Comparison of ENCODE assay signal across 32 cellular contexts in the genomic region with DNA sequence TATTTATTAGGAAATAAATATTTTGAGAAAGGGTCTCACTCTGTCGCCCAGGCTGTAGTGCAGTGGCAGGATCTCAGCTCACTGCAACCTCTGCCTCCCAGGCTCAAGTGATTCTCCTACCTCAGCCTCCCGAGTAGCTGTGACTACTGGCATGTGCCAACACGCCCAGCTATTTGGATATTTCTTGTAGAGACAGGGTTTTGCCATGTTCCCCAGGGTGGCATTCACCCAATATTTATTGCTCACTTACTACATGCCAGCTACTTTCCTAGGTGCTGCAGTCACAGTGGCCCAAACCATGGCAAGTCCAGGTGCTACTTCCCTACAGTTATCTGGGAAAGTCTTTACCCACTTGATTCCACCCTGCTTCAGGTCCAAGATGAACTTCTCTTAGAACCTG. TPM values are rescaled to one million over a fixed set of nuclear protein-coding genes. Genes with fewer than 3 reads are reported as not detected.
A peak's percentile ranks its signal among the peaks of the same experiment; 100 is the strongest.
DNase-seq lines count a peak whose midpoint lies in the region; ATAC-seq and TF ChIP-seq lines count a peak whose summit lies in the region.
"Had no signal": no experiment of that assay in that cellular context is flagged by ENCODE, and none has a peak within 500 bp of the region (broad histone marks: within the 10 kb centered on the region; RNA-seq: fewer than 3 reads in every experiment).

No MANE protein-coding gene starts in this region.

- peaks cover 68% of the 10 kb centered on the region for H3K4me1 Mint-ChIP-seq in activated naive CD4-positive, alpha-beta T cell treated with anti-CD3 and anti-CD28 coated beads, Interleukin-2, amount 10 ng/mL, durations not matched to agents 7 days and 5 days
- peaks cover 49% of the 10 kb centered on the region for H3K4me1 Mint-ChIP-seq in activated naive CD8-positive, alpha-beta T cell treated with anti-CD3 and anti-CD28 coated beads, Interleukin-2, amount 10 ng/mL, durations not matched to agents 7 days and 5 days
- H3K4me1 Mint-ChIP-seq in osteocyte (ENCODE audit: unreplicated experiment): no peaks in the 10 kb centered on the region

- CTCF ChIA-PET in activated naive CD4-positive, alpha-beta T cell treated with anti-CD3 and anti-CD28 coated beads, Interleukin-2, amount 10 ng/mL, durations not matched to agents 7 days and 5 days (lab: Charles Lee): interaction anchor here (0.6 to 4.2 kb wide), 6 partner anchors 31 to 196 kb away, joined by 3 to 37 read pairs (median 12); a partner anchor contains a TSS

- POLR2A ChIA-PET in activated naive CD8-positive, alpha-beta T cell treated with anti-CD3 and anti-CD28 coated beads, Interleukin-2, amount 10 ng/mL, durations not matched to agents 7 days and 5 days (lab: Charles Lee): interaction anchor here (10.5 kb wide), 1 partner anchor 35 kb away, joined by 194 read pairs; a partner anchor contains a TSS

- H3K36me3 ChIP-seq in Karpas-422 (ENCODE audit: insufficient read depth, low read length): no peaks in the 10 kb centered on the region
- H3K36me3 ChIP-seq: colonic mucosa, neutrophil, right lobe of liver, transverse colon had no signal

- no peak for ATAC-seq in activated naive CD8-positive, alpha-beta T cell treated with anti-CD3 and anti-CD28 coated beads, Interleukin-2, amount 10 ng/mL, durations not matched to agents 7 days and 5 days (ENCODE audit: low read depth)
- ATAC-seq: left lobe of liver, right lobe of liver had no signal

- no peak overlapping the region for H3K9ac ChIP-seq in Karpas-422 (ENCODE audit: low read length)

- no peaks in the 10 kb centered on the region for H3K27me3 ChIP-seq in Karpas-422 (ENCODE audit: low read length)
- H3K27me3 ChIP-seq: colonic mucosa, neutrophil, right lobe of liver, transverse colon had no signal

- peak overlapping the region; percentile 84 for H2AFZ ChIP-seq in Karpas-422 (ENCODE audit: low read length)

- H3K4me3 Mint-ChIP-seq in activated naive CD4-positive, alpha-beta T cell treated with anti-CD3 and anti-CD28 coated beads, Interleukin-2, amount 10 ng/mL, durations not matched to agents 7 days and 5 days: no peak overlapping the region
- H3K4me3 Mint-ChIP-seq in activated naive CD8-positive, alpha-beta T cell treated with anti-CD3 and anti-CD28 coated beads, Interleukin-2, amount 10 ng/mL, durations not matched to agents 7 days and 5 days: no peak overlapping the region
- no peak overlapping the region for H3K4me3 Mint-ChIP-seq in osteocyte (ENCODE audit: unreplicated experiment)
- H3K4me3 Mint-ChIP-seq: IgD-negative memory B cell had no signal

- no peak overlapping the region for H3K27ac ChIP-seq in Karpas-422 (ENCODE audit: low read length)
- H3K27ac ChIP-seq: colonic mucosa, epithelial cell of prostate, neutrophil, right lobe of liver, transverse colon, VCaP had no signal

- H3K79me2 ChIP-seq in Karpas-422 (ENCODE audit: low read length): no peaks in the 10 kb centered on the region

- peak overlapping the region; percentile 35 for H3K27ac Mint-ChIP-seq in activated naive CD4-positive, alpha-beta T cell treated with anti-CD3 and anti-CD28 coated beads, Interleukin-2, amount 10 ng/mL, durations not matched to agents 7 days and 5 days
- peak overlapping the region; percentile 81 for H3K27ac Mint-ChIP-seq in activated naive CD8-positive, alpha-beta T cell treated with anti-CD3 and anti-CD28 coated beads, Interleukin-2, amount 10 ng/mL, durations not matched to agents 7 days and 5 days
- H3K27ac Mint-ChIP-seq in osteocyte (ENCODE audit: unreplicated experiment): no peak overlapping the region
- H3K27ac Mint-ChIP-seq: IgD-negative memory B cell had no signal

- peaks cover 20% of the 10 kb centered on the region for H3K4me1 ChIP-seq in Karpas-422 (ENCODE audit: low read length)
- H3K4me1 ChIP-seq: colonic mucosa, right lobe of liver, transverse colon had no signal

- no peaks in the 10 kb centered on the region for H3K9me3 ChIP-seq in Karpas-422 (ENCODE audit: low read length)
- H3K9me3 ChIP-seq: colonic mucosa, neutrophil, right lobe of liver, transverse colon had no signal

- no peaks in the 10 kb centered on the region for H4K20me1 ChIP-seq in Karpas-422 (ENCODE audit: insufficient read depth, low read depth, low read length)

- H3K4me2 ChIP-seq in Karpas-422 (ENCODE audit: low read depth, low read length, poor library complexity, severe bottlenecking): no peak overlapping the region

- TF ChIP-seq CTCF in osteocyte (IDR thresholded peaks at IDR 0.05): no peak

- no peak overlapping the region for H3K4me3 ChIP-seq in Karpas-422 (ENCODE audit: low read length)
- H3K4me3 ChIP-seq: colonic mucosa, right lobe of liver, transverse colon had no signal

- no peak for DNase-seq in activated naive CD4-positive, alpha-beta T cell treated with anti-CD3 and anti-CD28 coated beads, Interleukin-2, amount 10 ng/mL, durations not matched to agents 7 days and 5 days
- no peak for DNase-seq in activated naive CD4-positive, alpha-beta T cell treated with anti-CD3 and anti-CD28 coated beads, Interleukin-2, amount 50 U/mL, for 16 hours
- DNase-seq in Karpas-422: peak; percentile 39
- no peak for DNase-seq in activated naive CD8-positive, alpha-beta T cell treated with anti-CD3 and anti-CD28 coated beads, Interleukin-2, amount 10 ng/mL, durations not matched to agents 7 days and 5 days
- peak; percentile 40 for DNase-seq in osteocyte (ENCODE audit: extremely low spot score, unreplicated experiment)
- DNase-seq in putamen (ENCODE audit: low spot score): no peak
- DNase-seq in NCI-H226: no peak
- DNase-seq: activated CD4-positive, alpha-beta T cell treated with anti-CD3 and anti-CD28 coated beads for 4 hours; activated gamma-delta T cell treated with Interleukin-2 at 50 U/mL for 16 hours; aorta; colonic mucosa; COR-L47; effector CD4-positive, alpha-beta T cell; glutamatergic neuron; mesenchymal stem cell; NCI-H146; NCI-H748 treated with DMSO at 0.1 percent for 48 hours; right lobe of liver; SHP77 treated with DMSO at 0.1 percent for 48 hours; stimulated activated CD4-positive, alpha-beta T cell treated with anti-CD3 and anti-CD28 coated beads, Interleukin-2, amount 100 ng/mL, for 48 hours; T-helper 9 cell; transverse colon had no signal

- H3K9me3 Mint-ChIP-seq in activated naive CD4-positive, alpha-beta T cell treated with anti-CD3 and anti-CD28 coated beads, Interleukin-2, amount 10 ng/mL, durations not matched to agents 7 days and 5 days: no peaks in the 10 kb centered on the region
- no peaks in the 10 kb centered on the region for H3K9me3 Mint-ChIP-seq in activated naive CD8-positive, alpha-beta T cell treated with anti-CD3 and anti-CD28 coated beads, Interleukin-2, amount 10 ng/mL, durations not matched to agents 7 days and 5 days
- no peaks in the 10 kb centered on the region for H3K9me3 Mint-ChIP-seq in osteocyte (ENCODE audit: unreplicated experiment)
- H3K9me3 Mint-ChIP-seq: IgD-negative memory B cell had no signal

- no peaks in the 10 kb centered on the region for H3K27me3 Mint-ChIP-seq in activated naive CD4-positive, alpha-beta T cell treated with anti-CD3 and anti-CD28 coated beads, Interleukin-2, amount 10 ng/mL, durations not matched to agents 7 days and 5 days
- no peaks in the 10 kb centered on the region for H3K27me3 Mint-ChIP-seq in activated naive CD8-positive, alpha-beta T cell treated with anti-CD3 and anti-CD28 coated beads, Interleukin-2, amount 10 ng/mL, durations not matched to agents 7 days and 5 days
- peaks cover 49% of the 10 kb centered on the region for H3K27me3 Mint-ChIP-seq in osteocyte (ENCODE audit: unreplicated experiment)
- H3K27me3 Mint-ChIP-seq: IgD-negative memory B cell had no signal

- no peaks in the 10 kb centered on the region for H3K9me2 ChIP-seq in Karpas-422 (replicated peaks; ENCODE audit: insufficient read depth, low read length)

- H3K36me3 Mint-ChIP-seq in activated naive CD4-positive, alpha-beta T cell treated with anti-CD3 and anti-CD28 coated beads, Interleukin-2, amount 10 ng/mL, durations not matched to agents 7 days and 5 days: peaks cover 3% of the 10 kb centered on the region
- no peaks in the 10 kb centered on the region for H3K36me3 Mint-ChIP-seq in activated naive CD8-positive, alpha-beta T cell treated with anti-CD3 and anti-CD28 coated beads, Interleukin-2, amount 10 ng/mL, durations not matched to agents 7 days and 5 days
- H3K36me3 Mint-ChIP-seq in osteocyte (ENCODE audit: unreplicated experiment): no peaks in the 10 kb centered on the region
- H3K36me3 Mint-ChIP-seq: IgD-negative memory B cell had no signal

RNA-seq across cellular contexts. Expression of a gene that starts 8.3 kb away (rescaled TPM):
- 10.6 and 12.2 TPM in 2 replicates for total RNA-seq in Karpas-422 (2014; rRNA removed; shearing (Covaris generic); ENCODE audit: low replicate concordance)
- total RNA-seq in activated naive CD8-positive, alpha-beta T cell treated with anti-CD3 and anti-CD28 coated beads, Interleukin-2, amount 10 ng/mL, durations not matched to agents 7 days and 5 days: 10 to 100 TPM; 15.3 to 15.5 TPM
- 9.2 and 9.3 TPM in 2 replicates for total RNA-seq in osteocyte

RNA-seq across cellular contexts. Expression of a gene that starts 15.1 kb away (rescaled TPM):
- not detected in 2 replicates for total RNA-seq in Karpas-422 (2014; rRNA removed; shearing (Covaris generic); ENCODE audit: low replicate concordance)
- not detected for total RNA-seq in activated naive CD8-positive, alpha-beta T cell treated with anti-CD3 and anti-CD28 coated beads, Interleukin-2, amount 10 ng/mL, durations not matched to agents 7 days and 5 days
- total RNA-seq in osteocyte: not detected in 2 replicates
- total RNA-seq: aorta, cardiac septum, colonic mucosa, H4, HT-29, left lobe of liver, posterior vena cava, right lobe of liver, subcutaneous adipose tissue, transverse colon had no signal

RNA-seq across cellular contexts. Expression of a gene that starts 29.6 kb away (rescaled TPM):
- 0.25 and 1.3 TPM in 2 replicates for total RNA-seq in Karpas-422 (2014; rRNA removed; shearing (Covaris generic); ENCODE audit: low replicate concordance)
- total RNA-seq in activated naive CD8-positive, alpha-beta T cell treated with anti-CD3 and anti-CD28 coated beads, Interleukin-2, amount 10 ng/mL, durations not matched to agents 7 days and 5 days: 100 to 1,000 TPM; 313 to 324 TPM
- not detected in 2 replicates for total RNA-seq in osteocyte
- total RNA-seq: HT-29 had no signal

RNA-seq across cellular contexts. Expression of a gene that starts 42.2 kb away (rescaled TPM):
- total RNA-seq in Karpas-422 (2014; rRNA removed; shearing (Covaris generic); ENCODE audit: low replicate concordance): 0.22 TPM in 1 of 2 replicates, not detected in the other
- total RNA-seq in activated naive CD8-positive, alpha-beta T cell treated with anti-CD3 and anti-CD28 coated beads, Interleukin-2, amount 10 ng/mL, durations not matched to agents 7 days and 5 days: 10 to 100 TPM; 73.8 to 76.9 TPM
- total RNA-seq in osteocyte: 0.21 TPM in 1 of 2 replicates, not detected in the other
- total RNA-seq: HT-29 had no signal

Comparison
In these comparisons a context has a peak if more than half of its experiments do, and no peak if none do; other contexts are left out.
1. DNase-seq: peak in Karpas-422 (single experiment) and osteocyte (single experiment); none in activated naive CD4-positive, alpha-beta T cell treated with anti-CD3 and anti-CD28 coated beads, Interleukin-2, amount 10 ng/mL, durations not matched to agents 7 days and 5 days (single experiment), activated naive CD4-positive, alpha-beta T cell treated with anti-CD3 and anti-CD28 coated beads, Interleukin-2, amount 50 U/mL, for 16 hours (single experiment), activated naive CD8-positive, alpha-beta T cell treated with anti-CD3 and anti-CD28 coated beads, Interleukin-2, amount 10 ng/mL, durations not matched to agents 7 days and 5 days (single experiment), putamen (single experiment) and NCI-H226 (single experiment).
2. RNA of a gene that starts 29.6 kb away (total RNA-seq): 313 to 324 TPM in activated naive CD8-positive, alpha-beta T cell treated with anti-CD3 and anti-CD28 coated beads, Interleukin-2, amount 10 ng/mL, durations not matched to agents 7 days and 5 days; 0.25 to 1.3 TPM in Karpas-422 and not detected in osteocyte; every median in the first group is over 100 times any median in the second.